In the genomic region with DNA sequence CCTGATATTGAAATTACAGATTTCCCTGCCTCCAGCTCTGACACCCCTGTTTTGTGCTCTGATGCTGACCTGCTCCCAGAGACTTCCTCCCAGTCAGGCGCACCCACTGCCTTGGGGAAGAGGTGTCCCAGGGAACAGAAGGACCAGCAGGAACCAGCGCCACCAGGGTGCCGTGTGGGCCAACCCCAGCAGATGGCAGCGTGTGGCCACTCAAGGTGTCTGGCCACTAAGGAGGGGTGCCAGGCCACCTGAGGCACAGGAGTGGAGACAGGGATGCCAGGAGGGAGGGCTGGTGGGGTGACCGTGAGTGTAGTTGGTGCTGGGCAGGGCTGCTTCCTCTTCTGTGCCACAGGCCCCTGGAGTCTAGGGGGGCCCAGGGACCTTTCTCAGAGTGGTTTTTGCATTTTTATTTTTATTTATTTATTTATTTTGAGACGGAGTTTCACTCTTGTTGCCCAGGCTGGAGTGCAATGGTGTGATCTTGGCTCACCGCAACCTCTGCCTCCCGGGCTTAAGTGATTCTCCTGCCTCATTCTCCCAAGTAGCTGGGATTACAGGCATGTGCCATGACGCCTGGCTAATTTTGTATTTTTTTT, we compare ENCODE assay signal across 8 cellular contexts. TPM values are rescaled to one million over a fixed set of nuclear protein-coding genes. Genes with fewer than 3 reads are reported as not detected.
DNase-seq lines count a peak whose midpoint lies in the region; ATAC-seq and TF ChIP-seq lines count a peak whose summit lies in the region.

No MANE protein-coding gene starts in this region.

- H3K4me3 ChIP-seq in adrenal gland = no peak overlapping the region

- H3K9me3 ChIP-seq in adrenal gland (replicated peaks in 1 of 3) = no peaks in the 10 kb centered on the region

- peak; percentile 46 to 81 (median 67) for DNase-seq in NCI-H1417 (lab: John Stamatoyannopoulos, UW)
- no peak for DNase-seq in NCI-H1417 treated with DMSO at 0.1 percent for 48 hours (lab: John Stamatoyannopoulos, UW)
- peak; percentile 58 for DNase-seq in HPDE6-E6E7 (ENCODE audit: extremely low spot score)
- DNase-seq in SK-MEL-5 (ENCODE audit: low read depth, low spot score) = peak; percentile 51
- peak in 5 of 7 donors; percentile 67 to 83 (median 69) for DNase-seq in adrenal gland
- DNase-seq in iPS-NIHi11 (ENCODE audit: low spot score) = peak; percentile 75
- DNase-seq in stimulated activated CD4-positive, alpha-beta T cell treated with anti-CD3 and anti-CD28 coated beads, Interleukin-2, amount 100 ng/mL, for 4 hours (ENCODE audit: low read depth) = peak; percentile 26

- intact Hi-C loops in adrenal gland (cut with DNase I) = no loop called here

- WGBS in adrenal gland, 4 donors = 53 to 65% (median 55%) methylated on average over 8 to 9 of the region's 9 CpGs

- H3K4me1 ChIP-seq in adrenal gland (replicated peaks in 1 of 2) = peaks cover 0 to 12% of the 10 kb centered on the region in 2 donors

- in situ Hi-C loops in SK-MEL-5 (cut with HindIII; ENCODE audit: low pct_unique_long_range_greater_than_20kb, low sequenced_read_pairs) = no loop called here

- H3K27ac ChIP-seq in adrenal gland = no peak overlapping the region

- TF ChIP-seq POLR2A in adrenal gland (IDR thresholded peaks at IDR 0.05) = no peak

- ATAC-seq in GM21528 (IDR thresholded peaks at IDR 0.05; ENCODE audit: low FRiP score, unreplicated experiment) = no peak

- no peaks in the 10 kb centered on the region for H3K36me3 ChIP-seq in adrenal gland (replicated peaks in 1 of 2)

- no peaks in the 10 kb centered on the region for H3K27me3 ChIP-seq in adrenal gland

- peak; percentile 23 to 71 (median 54) for TF ChIP-seq CTCF in adrenal gland (IDR thresholded peaks at IDR 0.05)

RNA-seq across cellular contexts. Expression of a gene that starts 56.0 kb away (rescaled TPM):
- not detected in 2 replicates for total RNA-seq in SK-MEL-5 (2014; rRNA removed; shearing (Covaris generic))
- polyA plus RNA-seq in SK-MEL-5 (2015; cell fraction: cytosol; rRNA removed) = not detected in 2 replicates
- not detected in 2 replicates for polyA plus RNA-seq in SK-MEL-5 (2015; cell fraction: nucleus; rRNA removed)
- total RNA-seq in adrenal gland = not detected
- polyA plus RNA-seq in adrenal gland = not detected

RNA-seq across cellular contexts. Expression of a gene that starts 59.6 kb away (rescaled TPM):
- total RNA-seq in SK-MEL-5 (2014; rRNA removed; shearing (Covaris generic)) = 885 and 950 TPM in 2 replicates
- 774 and 799 TPM in 2 replicates for polyA plus RNA-seq in SK-MEL-5 (2015; cell fraction: cytosol; rRNA removed)
- polyA plus RNA-seq in SK-MEL-5 (2015; cell fraction: nucleus; rRNA removed) = 180 and 218 TPM in 2 replicates
- 100 to 1,000 TPM; 346 to 719 (median 451) TPM for total RNA-seq in adrenal gland
- 1,000 to 10,000 TPM; 1,074 to 1,198 (median 1,079) TPM for polyA plus RNA-seq in adrenal gland
